Comparison of ENCODE assay signal across 1 cellular context in the genomic region with DNA sequence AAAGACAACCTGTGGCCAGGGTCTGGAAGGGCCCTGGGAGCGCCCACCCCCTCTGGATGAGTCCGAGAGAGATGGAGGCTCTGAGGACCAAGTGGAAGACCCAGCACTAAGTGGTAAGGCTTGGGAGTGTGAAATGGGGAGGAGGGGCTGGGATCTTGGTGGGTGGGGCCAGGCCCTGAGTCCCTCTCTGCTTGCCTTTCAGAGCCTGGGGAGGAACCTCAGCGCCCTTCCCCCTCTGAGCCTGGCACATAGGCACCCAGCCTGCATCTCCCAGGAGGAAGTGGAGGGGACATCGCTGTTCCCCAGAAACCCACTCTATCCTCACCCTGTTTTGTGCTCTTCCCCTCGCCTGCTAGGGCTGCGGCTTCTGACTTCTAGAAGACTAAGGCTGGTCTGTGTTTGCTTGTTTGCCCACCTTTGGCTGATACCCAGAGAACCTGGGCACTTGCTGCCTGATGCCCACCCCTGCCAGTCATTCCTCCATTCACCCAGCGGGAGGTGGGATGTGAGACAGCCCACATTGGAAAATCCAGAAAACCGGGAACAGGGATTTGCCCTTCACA.
TF ChIP-seq lines count a peak whose summit lies in the region.

No MANE protein-coding gene starts in this region.

TF ChIP-seq in HEK293, 187 proteins besides CTCF, POLR2A, EP300 and RAD21:
- TF ChIP-seq SP3 (tag by site-specific recombination; IDR thresholded peaks at IDR 0.05): peak; percentile 34; the same call in 1 of the 2 replicates
- TF ChIP-seq, protein P1, sequence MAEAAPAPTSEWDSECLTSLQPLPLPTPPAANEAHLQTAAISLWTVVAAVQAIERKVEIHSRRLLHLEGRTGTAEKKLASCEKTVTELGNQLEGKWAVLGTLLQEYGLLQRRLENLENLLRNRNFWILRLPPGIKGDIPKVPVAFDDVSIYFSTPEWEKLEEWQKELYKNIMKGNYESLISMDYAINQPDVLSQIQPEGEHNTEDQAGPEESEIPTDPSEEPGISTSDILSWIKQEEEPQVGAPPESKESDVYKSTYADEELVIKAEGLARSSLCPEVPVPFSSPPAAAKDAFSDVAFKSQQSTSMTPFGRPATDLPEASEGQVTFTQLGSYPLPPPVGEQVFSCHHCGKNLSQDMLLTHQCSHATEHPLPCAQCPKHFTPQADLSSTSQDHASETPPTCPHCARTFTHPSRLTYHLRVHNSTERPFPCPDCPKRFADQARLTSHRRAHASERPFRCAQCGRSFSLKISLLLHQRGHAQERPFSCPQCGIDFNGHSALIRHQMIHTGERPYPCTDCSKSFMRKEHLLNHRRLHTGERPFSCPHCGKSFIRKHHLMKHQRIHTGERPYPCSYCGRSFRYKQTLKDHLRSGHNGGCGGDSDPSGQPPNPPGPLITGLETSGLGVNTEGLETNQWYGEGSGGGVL (tag by site-specific recombination; IDR thresholded peaks at IDR 0.05): peak; percentile 49; the same call in 1 of the 2 replicates
- TF ChIP-seq, protein P2, sequence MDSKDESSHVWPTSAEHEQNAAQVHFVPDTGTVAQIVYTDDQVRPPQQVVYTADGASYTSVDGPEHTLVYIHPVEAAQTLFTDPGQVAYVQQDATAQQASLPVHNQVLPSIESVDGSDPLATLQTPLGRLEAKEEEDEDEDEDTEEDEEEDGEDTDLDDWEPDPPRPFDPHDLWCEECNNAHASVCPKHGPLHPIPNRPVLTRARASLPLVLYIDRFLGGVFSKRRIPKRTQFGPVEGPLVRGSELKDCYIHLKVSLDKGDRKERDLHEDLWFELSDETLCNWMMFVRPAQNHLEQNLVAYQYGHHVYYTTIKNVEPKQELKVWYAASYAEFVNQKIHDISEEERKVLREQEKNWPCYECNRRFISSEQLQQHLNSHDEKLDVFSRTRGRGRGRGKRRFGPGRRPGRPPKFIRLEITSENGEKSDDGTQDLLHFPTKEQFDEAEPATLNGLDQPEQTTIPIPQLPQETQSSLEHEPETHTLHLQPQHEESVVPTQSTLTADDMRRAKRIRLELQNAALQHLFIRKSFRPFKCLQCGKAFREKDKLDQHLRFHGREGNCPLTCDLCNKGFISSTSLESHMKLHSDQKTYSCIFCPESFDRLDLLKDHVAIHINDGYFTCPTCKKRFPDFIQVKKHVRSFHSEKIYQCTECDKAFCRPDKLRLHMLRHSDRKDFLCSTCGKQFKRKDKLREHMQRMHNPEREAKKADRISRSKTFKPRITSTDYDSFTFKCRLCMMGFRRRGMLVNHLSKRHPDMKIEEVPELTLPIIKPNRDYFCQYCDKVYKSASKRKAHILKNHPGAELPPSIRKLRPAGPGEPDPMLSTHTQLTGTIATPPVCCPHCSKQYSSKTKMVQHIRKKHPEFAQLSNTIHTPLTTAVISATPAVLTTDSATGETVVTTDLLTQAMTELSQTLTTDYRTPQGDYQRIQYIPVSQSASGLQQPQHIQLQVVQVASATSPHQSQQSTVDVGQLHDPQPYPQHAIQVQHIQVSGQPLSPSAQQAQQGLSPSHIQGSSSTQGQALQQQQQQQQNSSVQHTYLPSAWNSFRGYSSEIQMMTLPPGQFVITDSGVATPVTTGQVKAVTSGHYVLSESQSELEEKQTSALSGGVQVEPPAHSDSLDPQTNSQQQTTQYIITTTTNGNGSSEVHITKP (tag by site-specific recombination; IDR thresholded peaks at IDR 0.05): peak; percentile 90
- TF ChIP-seq SP2 (tag by site-specific recombination; IDR thresholded peaks at IDR 0.05): peak; percentile 29; the same call in 1 of the 2 replicates
- peak; percentile 52; the same call in 1 of the 2 replicates for TF ChIP-seq ZNF10 (tag by site-specific recombination; IDR thresholded peaks at IDR 0.05)
- TF ChIP-seq ZEB2 (tag by site-specific recombination; IDR thresholded peaks at IDR 0.05): no peak
